10 cellular contexts compared by ENCODE assay signal in genomic region chr14:74140374-74140850, GRCh38. TPM values are rescaled to one million over a fixed set of nuclear protein-coding genes. Genes with fewer than 3 reads are reported as not detected.
A peak's percentile ranks its signal among the peaks of the same experiment; 100 is the strongest.
DNase-seq lines count a peak whose midpoint lies in the region; ATAC-seq and TF ChIP-seq lines count a peak whose summit lies in the region.
"Had no signal": no experiment of that assay in that cellular context is flagged by ENCODE, and none has a peak within 500 bp of the region (broad histone marks: within the 10 kb centered on the region; RNA-seq: fewer than 3 reads in every experiment).

No MANE protein-coding gene starts in this region.

- intact Hi-C loops in colonic mucosa (cut with DNase I), result no loop called here

- H3K9me3 ChIP-seq in colonic mucosa, result no peaks in the 10 kb centered on the region

- no peaks in the 10 kb centered on the region for H3K27me3 Mint-ChIP-seq in nephron progenitor cell (ENCODE audit: low read depth, poor library complexity)
- H3K27me3 Mint-ChIP-seq: activated naive CD4-positive, alpha-beta T cell treated with anti-CD3 and anti-CD28 coated beads, Interleukin-2, amount 50 U/mL, for 24 hours had no signal

- H3K27ac ChIP-seq in colonic mucosa, result no peak overlapping the region

- no peak for ATAC-seq in GM18873 (IDR thresholded peaks at IDR 0.05; ENCODE audit: low FRiP score, unreplicated experiment)

- no peaks in the 10 kb centered on the region for H3K9me3 Mint-ChIP-seq in nephron progenitor cell
- H3K9me3 Mint-ChIP-seq: activated naive CD4-positive, alpha-beta T cell treated with anti-CD3 and anti-CD28 coated beads, Interleukin-2, amount 50 U/mL, for 24 hours had no signal

- H3K4me1 ChIP-seq in colonic mucosa, result no peaks in the 10 kb centered on the region

- peak overlapping the region in 1 of 2 donors; percentile 28 for H3K9ac ChIP-seq in colonic mucosa (ENCODE audit: low read depth in 2 of 2, low read length in 2 of 2)

- TF ChIP-seq CTCF in colonic mucosa (IDR thresholded peaks at IDR 0.05), result no peak
- TF ChIP-seq CTCF in nephron progenitor cell (IDR thresholded peaks at IDR 0.05), result no peak

- H3K27me3 ChIP-seq in colonic mucosa, result no peaks in the 10 kb centered on the region

- H3K36me3 Mint-ChIP-seq in nephron progenitor cell (ENCODE audit: low read depth), result peaks cover 6% of the 10 kb centered on the region

- H3K4me3 ChIP-seq in colonic mucosa, result no peak overlapping the region

- peak; percentile 85 for DNase-seq in DMS153 treated with DMSO at 0.1 percent for 48 hours (lab: John Stamatoyannopoulos, UW; ENCODE audit: unreplicated experiment)
- peak; percentile 59 for DNase-seq in NCI-H2029 treated with DMSO at 0.1 percent for 48 hours (lab: John Stamatoyannopoulos, UW)
- DNase-seq in colonic mucosa, result peak; percentile 59
- DNase-seq in nephron progenitor cell, result peak; percentile 33
- DNase-seq in T1000 (lab: John Stamatoyannopoulos, UW), result no peak
- no peak for DNase-seq in foreskin melanocyte
- DNase-seq in GDM1 (lab: John Stamatoyannopoulos, UW), result no peak
- DNase-seq: DND-41 had no signal

- H3K27ac Mint-ChIP-seq in nephron progenitor cell, result peak overlapping the region; percentile 63
- H3K27ac Mint-ChIP-seq: activated naive CD4-positive, alpha-beta T cell treated with anti-CD3 and anti-CD28 coated beads, Interleukin-2, amount 50 U/mL, for 24 hours had no signal

- H3K36me3 ChIP-seq in colonic mucosa, result no peaks in the 10 kb centered on the region

- no peak overlapping the region for H3K4me3 Mint-ChIP-seq in nephron progenitor cell
- H3K4me3 Mint-ChIP-seq: activated naive CD4-positive, alpha-beta T cell treated with anti-CD3 and anti-CD28 coated beads, Interleukin-2, amount 50 U/mL, for 24 hours had no signal

- H3K4me1 Mint-ChIP-seq in nephron progenitor cell, result peaks cover 56% of the 10 kb centered on the region

RNA-seq across cellular contexts. Expression of gene LIN52, which starts 55.7 kb away (rescaled TPM):
- total RNA-seq in colonic mucosa, result 1 to 10 TPM; 3.5 to 7.5 TPM

RNA-seq across cellular contexts. Expression of gene ALDH6A1, which starts 56.2 kb away (rescaled TPM):
- 10 to 100 TPM; 29.6 to 47.9 TPM for total RNA-seq in colonic mucosa

Comparison
In these comparisons a context has a peak if more than half of its experiments do, and no peak if none do; other contexts are left out.
1. DNase-seq: peak in DMS153 treated with DMSO at 0.1 percent for 48 hours (single experiment), NCI-H2029 treated with DMSO at 0.1 percent for 48 hours (single experiment), colonic mucosa (single experiment) and nephron progenitor cell (single experiment); none in T1000 (single experiment), foreskin melanocyte (single experiment) and GDM1 (single experiment).